In the genomic region with DNA sequence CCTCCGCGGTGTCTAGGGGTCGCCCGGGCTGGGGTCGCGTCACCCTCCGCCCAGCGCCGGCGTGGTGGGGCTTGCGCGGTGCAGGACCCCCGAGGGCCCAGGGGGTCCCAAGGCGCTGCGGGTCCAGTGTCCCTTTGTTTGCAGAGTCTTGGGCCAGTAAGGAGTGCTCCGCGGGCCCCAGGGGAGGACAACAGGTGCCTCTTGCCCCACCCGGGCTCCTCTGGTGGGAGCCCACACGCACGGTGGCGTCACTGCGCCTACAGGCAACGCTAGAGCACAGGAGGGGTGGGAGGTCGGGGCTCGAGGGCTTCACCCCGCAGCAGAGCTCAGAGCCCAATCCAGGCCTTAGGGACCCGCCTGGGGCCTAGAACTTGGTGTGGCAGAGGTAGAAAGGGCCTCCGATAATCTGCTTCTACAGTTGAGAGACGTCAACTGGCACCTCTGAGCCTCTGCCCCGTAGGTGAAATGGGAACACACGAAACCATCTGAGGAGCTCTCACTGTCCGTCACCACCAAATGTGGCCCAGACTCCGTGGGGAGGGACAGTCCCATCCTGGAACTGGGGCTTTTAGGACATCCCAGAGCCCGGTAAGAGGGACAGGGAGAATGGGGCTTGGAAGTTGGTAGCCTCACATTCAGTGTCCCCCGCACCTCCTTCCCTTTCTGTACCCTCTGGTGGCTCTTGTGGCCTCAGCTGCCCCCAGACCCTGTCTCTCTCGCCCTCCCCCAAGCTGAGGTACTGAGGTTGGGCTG, we compare ENCODE assay signal across 8 cellular contexts. TPM values are rescaled to one million over a fixed set of nuclear protein-coding genes. Genes with fewer than 3 reads are reported as not detected.
DNase-seq lines count a peak whose midpoint lies in the region; ATAC-seq and TF ChIP-seq lines count a peak whose summit lies in the region.

No MANE protein-coding gene starts in this region.

- H3K27me3 Mint-ChIP-seq in memory B cell = no peaks in the 10 kb centered on the region

- peaks cover 10% of the 10 kb centered on the region for H4K20me1 ChIP-seq in DOHH2 (ENCODE audit: control insufficient read depth, insufficient read depth, low read depth, low read length)

- in situ Hi-C loops in brain microvascular endothelial cell (cut with HindIII; ENCODE audit: low pct_ligation_motif_present, low sequenced_read_pairs) = no loop called here

- no peaks in the 10 kb centered on the region for H3K9me3 Mint-ChIP-seq in memory B cell

- H3K36me3 ChIP-seq in DOHH2 (ENCODE audit: control insufficient read depth, low read length) = no peaks in the 10 kb centered on the region
- H3K36me3 ChIP-seq in SJSA1 = peaks cover 6% of the 10 kb centered on the region; the same call in 1 of the 2 replicates
- peaks cover 2% of the 10 kb centered on the region for H3K36me3 ChIP-seq in brain microvascular endothelial cell (replicated peaks)
- peaks cover 5% of the 10 kb centered on the region for H3K36me3 ChIP-seq in thymus (ENCODE audit: control insufficient read depth, insufficient read depth)

- H3K4me1 Mint-ChIP-seq in memory B cell = peaks cover 35% of the 10 kb centered on the region

- H3K27ac ChIP-seq in DOHH2 (ENCODE audit: low read depth, low read length) (no peak overlapping the region), SJSA1 (no peak overlapping the region), brain microvascular endothelial cell (no peak overlapping the region), thymus (ENCODE audit: low read depth) (peak overlapping the region; percentile 97)

- H3F3A ChIP-seq in DOHH2 (ENCODE audit: control insufficient read depth, insufficient read depth) = no peaks in the 10 kb centered on the region

- TF ChIP-seq CTCF in DOHH2 (IDR thresholded peaks at IDR 0.05; ENCODE audit: low read depth, low read length, poor library complexity, severe bottlenecking) (no peak), brain microvascular endothelial cell (IDR thresholded peaks at IDR 0.05; ENCODE audit: low read depth, low read length, missing control alignments) (no peak)

- peak overlapping the region; percentile 83 for H3K4me2 ChIP-seq in DOHH2 (ENCODE audit: low read length)

- H3K9me3 ChIP-seq in DOHH2 (ENCODE audit: control insufficient read depth, insufficient read depth, low read length) (no peaks in the 10 kb centered on the region), SJSA1 (replicated peaks) (no peaks in the 10 kb centered on the region), thymus (ENCODE audit: control insufficient read depth) (no peaks in the 10 kb centered on the region)

- H3K4me1 ChIP-seq in DOHH2 (ENCODE audit: control insufficient read depth, low read length) = peaks cover 17% of the 10 kb centered on the region
- peaks cover 29% of the 10 kb centered on the region for H3K4me1 ChIP-seq in SJSA1 (replicated peaks)
- peaks cover 29% of the 10 kb centered on the region for H3K4me1 ChIP-seq in thymus (ENCODE audit: control insufficient read depth, insufficient read depth, low read length)

- no peaks in the 10 kb centered on the region for H3K79me2 ChIP-seq in DOHH2 (ENCODE audit: control insufficient read depth, low read length)

- 5% methylated on average over 36 of the region's 36 CpGs for WGBS in thymus

- H3K4me3 ChIP-seq in DOHH2 (ENCODE audit: low read length) = peak overlapping the region; percentile 77
- H3K4me3 ChIP-seq in SJSA1 = peak overlapping the region; percentile 75
- H3K4me3 ChIP-seq in brain microvascular endothelial cell (ENCODE audit: low read depth, low read length) = peak overlapping the region; percentile 69
- H3K4me3 ChIP-seq in thymus (ENCODE audit: low read length) = peak overlapping the region; percentile 93

- no peaks in the 10 kb centered on the region for H3K9me2 ChIP-seq in DOHH2 (replicated peaks; ENCODE audit: control insufficient read depth, low read length)

- H3K36me3 Mint-ChIP-seq in memory B cell = peaks cover 3% of the 10 kb centered on the region

- H3K27me3 ChIP-seq in DOHH2 (ENCODE audit: control insufficient read depth, low read length) = peaks cover 54% of the 10 kb centered on the region
- H3K27me3 ChIP-seq in SJSA1 (replicated peaks) = no peaks in the 10 kb centered on the region
- no peaks in the 10 kb centered on the region for H3K27me3 ChIP-seq in brain microvascular endothelial cell (replicated peaks)
- H3K27me3 ChIP-seq in thymus (ENCODE audit: control insufficient read depth, insufficient read depth) = no peaks in the 10 kb centered on the region

- ATAC-seq in memory B cell (ENCODE audit: low read depth) (peak; percentile 31), HG03135 (IDR thresholded peaks at IDR 0.05; ENCODE audit: unreplicated experiment) (no peak)

- H3K4me3 Mint-ChIP-seq in memory B cell = peak overlapping the region; percentile 97

- H3K27ac Mint-ChIP-seq in memory B cell = peak overlapping the region; percentile 97

- DNase-seq in SJSA1 (ENCODE audit: low read depth in 1 of 2, low spot score in 2 of 2) = no peak
- DNase-seq in brain microvascular endothelial cell = no peak
- peak; percentile 55 to 60 for DNase-seq in memory B cell (ENCODE audit: low spot score in 2 of 2)
- DNase-seq in NCI-H1930 (lab: John Stamatoyannopoulos, UW) = no peak
- DNase-seq in NCI-H1436 (lab: John Stamatoyannopoulos, UW) = no peak

RNA-seq across cellular contexts. Expression of a gene that starts 1.4 kb away (rescaled TPM):
- total RNA-seq in SJSA1 (2014; rRNA removed; shearing (Covaris generic)) = 6.3 and 9.7 TPM in 2 replicates
- polyA plus RNA-seq in thymus = 57.2 TPM

RNA-seq across cellular contexts. Expression of a gene that starts 32.8 kb away (rescaled TPM):
- total RNA-seq in SJSA1 (2014; rRNA removed; shearing (Covaris generic)) = not detected in 2 replicates
- polyA plus RNA-seq in thymus = 1.8 TPM

Comparison
In these comparisons a context has a peak if more than half of its experiments do, and no peak if none do; other contexts are left out.
1. DNase-seq: peak in memory B cell (2 of 2); none in SJSA1 (0 of 2), brain microvascular endothelial cell (single experiment), NCI-H1930 (0 of 2) and NCI-H1436 (single experiment).
2. Peak in every context shown above with its lines, with median percentiles within 50 percentile points of each other: H3K4me3 ChIP-seq.